ENCODE assay signal across 9 cellular contexts in genomic region chr20:43963872-43964791, GRCh38. TPM values are rescaled to one million over a fixed set of nuclear protein-coding genes. Genes with fewer than 3 reads are reported as not detected.
DNase-seq lines count a peak whose midpoint lies in the region; ATAC-seq, FAIRE-seq and TF ChIP-seq lines count a peak whose summit lies in the region.
"Had no signal": no experiment of that assay in that cellular context is flagged by ENCODE, and none has a peak within 500 bp of the region (broad histone marks: within the 10 kb centered on the region; RNA-seq: fewer than 3 reads in every experiment).

No MANE protein-coding gene starts in this region.

- WGBS in right cardiac atrium, result 30% methylated on average over 10 of the region's 10 CpGs

- H3K4me1 ChIP-seq in Karpas-422 (ENCODE audit: low read length), result peaks cover 99% of the 10 kb centered on the region
- H3K4me1 ChIP-seq in right cardiac atrium (ENCODE audit: control insufficient read depth, insufficient read depth, low read length), result peaks cover under 1% of the 10 kb centered on the region

- peak; percentile 89 for FAIRE-seq in GM12891 (lab: Jason Lieb, UNC)
- FAIRE-seq: colon had no signal

- no peaks in the 10 kb centered on the region for H4K20me1 ChIP-seq in Karpas-422 (ENCODE audit: insufficient read depth, low read depth, low read length)

- peak overlapping the region; percentile 55 for H3K9ac ChIP-seq in Karpas-422 (ENCODE audit: low read length)

- ATAC-seq in right cardiac atrium, result peak; percentile 44 to 62
- no peak for ATAC-seq in GM19035 (IDR thresholded peaks at IDR 0.05; ENCODE audit: unreplicated experiment)

- H3K4me3 ChIP-seq in Karpas-422 (ENCODE audit: low read length), result peak overlapping the region; percentile 13
- no peak overlapping the region for H3K4me3 ChIP-seq in right cardiac atrium (ENCODE audit: low read length)

- H2AFZ ChIP-seq in Karpas-422 (ENCODE audit: low read length), result no peak overlapping the region

- H3K9me2 ChIP-seq in Karpas-422 (replicated peaks; ENCODE audit: insufficient read depth, low read length), result no peaks in the 10 kb centered on the region

- in situ Hi-C loops in GM13977 (cut with MboI; ENCODE audit: low pct_unique_long_range_greater_than_20kb, low sequenced_read_pairs, unreplicated experiment), result no loop called here

- H3K9me3 ChIP-seq in Karpas-422 (ENCODE audit: low read length) (no peaks in the 10 kb centered on the region), right cardiac atrium (ENCODE audit: control insufficient read depth, low read length) (no peaks in the 10 kb centered on the region)

- H3K4me2 ChIP-seq in Karpas-422 (ENCODE audit: low read depth, low read length, poor library complexity, severe bottlenecking), result peak overlapping the region; percentile 63

- intact Hi-C loops in right cardiac atrium (cut with DNase I), result no loop called here

- no peaks in the 10 kb centered on the region for H3K27me3 ChIP-seq in Karpas-422 (ENCODE audit: low read length)
- no peaks in the 10 kb centered on the region for H3K27me3 ChIP-seq in right cardiac atrium (ENCODE audit: control insufficient read depth, insufficient read depth)

- peaks cover 100% of the 10 kb centered on the region for H3K79me2 ChIP-seq in Karpas-422 (ENCODE audit: low read length)

- H3K27ac ChIP-seq in Karpas-422 (ENCODE audit: low read length) (peak overlapping the region; percentile 99), right cardiac atrium (ENCODE audit: low read length) (no peak overlapping the region)

- H3K36me3 ChIP-seq in Karpas-422 (ENCODE audit: insufficient read depth, low read length), result peaks cover 54% of the 10 kb centered on the region

- DNase-seq in GM12891 (ENCODE audit: insufficient read length, low spot score) (no peak), Karpas-422 (peak; percentile 85), right cardiac atrium (peak; percentile 20 to 76 (median 69)), cerebellum (ENCODE audit: low spot score) (no peak), erythroblast (lab: John Stamatoyannopoulos, UW) (no peak), GM13977 (ENCODE audit: low spot score) (no peak)
- DNase-seq in activated T-cell treated with anti-CD3 and anti-CD28 coated beads, Interleukin-2, amount 50 U/mL, for 1 hour, result peak; percentile 63

- no peak for TF ChIP-seq CTCF in GM13977 (IDR thresholded peaks at IDR 0.05; ENCODE audit: extremely low read depth, insufficient read depth, missing control alignments)

- TF ChIP-seq POLR2A in GM12891 (IDR thresholded peaks at IDR 0.05; ENCODE audit: low read depth, low read length), result no peak
- TF ChIP-seq POLR2A in erythroblast (IDR thresholded peaks at IDR 0.05; ENCODE audit: low read length), result no peak

TF ChIP-seq in GM12891, 5 proteins besides CTCF, POLR2A, EP300 and RAD21:
- TF ChIP-seq POU2F2 (IDR thresholded peaks at IDR 0.05; ENCODE audit: low read depth, low read length) (no peak), PAX5 (IDR thresholded peaks at IDR 0.05; ENCODE audit: insufficient read depth, low read length, severe bottlenecking) (no peak), TAF1 (IDR thresholded peaks at IDR 0.05; ENCODE audit: low read depth, low read length) (no peak), POLR2AphosphoS5 (IDR thresholded peaks at IDR 0.05; ENCODE audit: low read depth, low read length) (no peak), SPI1 (IDR thresholded peaks at IDR 0.05; ENCODE audit: low read depth, low read length) (no peak)

RNA-seq across cellular contexts. Expression of gene TOX2, which starts 49.5 kb away (rescaled TPM):
- 41.6 TPM for polyA plus RNA-seq in GM12891 (2012; ENCODE audit: low read depth, missing spikeins)
- 42.9 and 54.1 TPM in 2 replicates for total RNA-seq in Karpas-422 (2014; rRNA removed; shearing (Covaris generic); ENCODE audit: low replicate concordance)
- 1 to 10 TPM in 3 of 4 donors, under 1 TPM in 1; 0.99 to 3.0 (median 1.3) TPM for total RNA-seq in right cardiac atrium
- 1.9 TPM for polyA plus RNA-seq in right cardiac atrium
- total RNA-seq in cerebellum, result 0.54 TPM

Comparison
In these comparisons a context has a peak if more than half of its experiments do, and no peak if none do; other contexts are left out.
1. DNase-seq: peak in Karpas-422 (single experiment), activated T-cell treated with anti-CD3 and anti-CD28 coated beads, Interleukin-2, amount 50 U/mL, for 1 hour (single experiment) and right cardiac atrium (3 of 3); none in GM12891 (single experiment), cerebellum (single experiment), erythroblast (0 of 2) and GM13977 (single experiment).
2. RNA of gene TOX2, which starts 49.5 kb away (total RNA-seq): 42.9 to 54.1 TPM in Karpas-422; 0.99 to 3.0 TPM in right cardiac atrium and 0.54 TPM in cerebellum (single experiment); every median in the first group is over 10 times any median in the second.